Comparison of ENCODE assay signal across 24 cellular contexts in genomic region chrX:9188117-9188516, GRCh38.
DNase-seq lines count a peak whose midpoint lies in the region; TF ChIP-seq lines count a peak whose summit lies in the region.
"Had no signal": no experiment of that assay in that cellular context is flagged by ENCODE, and none has a peak within 500 bp of the region (broad histone marks: within the 10 kb centered on the region; RNA-seq: fewer than 3 reads in every experiment).

No MANE protein-coding gene starts in this region.

- no peaks in the 10 kb centered on the region for H3K79me2 ChIP-seq in osteoblast (ENCODE audit: insufficient read depth, low read length)

- no peaks in the 10 kb centered on the region for H3K4me1 ChIP-seq in uterus
- H3K4me1 ChIP-seq in osteoblast (ENCODE audit: insufficient read depth, low read length), result no peaks in the 10 kb centered on the region
- H3K4me1 ChIP-seq: SJSA1 had no signal

- TF ChIP-seq CTCF in uterus (IDR thresholded peaks at IDR 0.05) (no peak), osteoblast (IDR thresholded peaks at IDR 0.05; ENCODE audit: extremely low read depth, low read depth, low read length) (no peak)

- H4K20me1 ChIP-seq in osteoblast (ENCODE audit: insufficient read depth, low read length), result no peaks in the 10 kb centered on the region

- no peak overlapping the region for H3K4me2 ChIP-seq in osteoblast (ENCODE audit: insufficient read depth, low read length)

- H3K36me3 ChIP-seq in uterus (no peaks in the 10 kb centered on the region), osteoblast (ENCODE audit: insufficient read depth, low read length) (no peaks in the 10 kb centered on the region)
- H3K36me3 ChIP-seq: SJSA1, thoracic aorta had no signal

- H3K27ac ChIP-seq in uterus (peak overlapping the region; percentile 21 to 40), osteoblast (ENCODE audit: low read depth, low read length) (no peak overlapping the region)
- H3K27ac ChIP-seq: SJSA1, thoracic aorta had no signal

- no peak overlapping the region for H2AFZ ChIP-seq in osteoblast (ENCODE audit: low read length)

- intact Hi-C loops in uterus (cut with DNase I; ENCODE audit: low total_unique reads), result no loop called here

- no peak overlapping the region for H3K4me3 ChIP-seq in uterus
- H3K4me3 ChIP-seq in osteoblast (ENCODE audit: insufficient read depth, low read length), result no peak overlapping the region
- H3K4me3 ChIP-seq: SJSA1, thoracic aorta had no signal

- DNase-seq in NCI-H2227 (lab: John Stamatoyannopoulos, UW; ENCODE audit: unreplicated experiment), result peak; percentile 19
- DNase-seq in NCI-H2227 treated with DMSO at 0.1 percent for 48 hours (lab: John Stamatoyannopoulos, UW), result no peak
- peak; percentile 74 for DNase-seq in NCI-H2171 (lab: John Stamatoyannopoulos, UW)
- peak; percentile 68 for DNase-seq in NCI-H82 (lab: John Stamatoyannopoulos, UW)
- no peak for DNase-seq in uterus
- DNase-seq in NAMALWA (ENCODE audit: low spot score), result no peak
- DNase-seq in osteoblast (ENCODE audit: insufficient read length, low spot score, missing footprints), result no peak
- DNase-seq in ureter (ENCODE audit: low spot score), result no peak
- DNase-seq: 8988T; activated CD4-positive, alpha-beta memory T cell treated with anti-CD3 and anti-CD28 coated beads, Interleukin-2, amount 10 ng/mL, durations not matched to agents 7 days and 5 days; activated CD8-positive, alpha-beta memory T cell treated with anti-CD3 and anti-CD28 coated beads, Interleukin-2, amount 50 U/mL, for 48 hours; CD4-positive, alpha-beta T cell; effector CD8-positive, alpha-beta T cell; glutamatergic neuron; islet precursor cell; Kasumi-1; MV-4-11; naive B cell; NCI-H2081 treated with DMSO at 0.1 percent for 48 hours; nucleus accumbens; stimulated activated naive CD8-positive, alpha-beta T cell treated with anti-CD3 and anti-CD28 coated beads, Interleukin-15, Interleukin-2, amounts not matched to agents 100 U/mL and 50 U/mL, for 24 hours; T-helper 17 cell had no signal

- no peaks in the 10 kb centered on the region for H3K9me3 ChIP-seq in uterus
- H3K9me3 ChIP-seq in osteoblast (ENCODE audit: low read depth, low read length), result no peaks in the 10 kb centered on the region
- H3K9me3 ChIP-seq: SJSA1, thoracic aorta had no signal

- no peak for TF ChIP-seq POLR2A in uterus (IDR thresholded peaks at IDR 0.05)

- H3K27me3 ChIP-seq in uterus (no peaks in the 10 kb centered on the region), osteoblast (ENCODE audit: insufficient read depth, low read length) (no peaks in the 10 kb centered on the region)
- H3K27me3 ChIP-seq: SJSA1 had no signal

Comparison
In these comparisons a context has a peak if more than half of its experiments do, and no peak if none do; other contexts are left out.
1. DNase-seq: peak in NCI-H2227 (single experiment), NCI-H2171 (single experiment) and NCI-H82 (single experiment); none in NCI-H2227 treated with DMSO at 0.1 percent for 48 hours (single experiment), uterus (0 of 2), NAMALWA (single experiment), osteoblast (single experiment) and ureter (single experiment).